27 cellular contexts compared by ENCODE assay signal in the genomic region with DNA sequence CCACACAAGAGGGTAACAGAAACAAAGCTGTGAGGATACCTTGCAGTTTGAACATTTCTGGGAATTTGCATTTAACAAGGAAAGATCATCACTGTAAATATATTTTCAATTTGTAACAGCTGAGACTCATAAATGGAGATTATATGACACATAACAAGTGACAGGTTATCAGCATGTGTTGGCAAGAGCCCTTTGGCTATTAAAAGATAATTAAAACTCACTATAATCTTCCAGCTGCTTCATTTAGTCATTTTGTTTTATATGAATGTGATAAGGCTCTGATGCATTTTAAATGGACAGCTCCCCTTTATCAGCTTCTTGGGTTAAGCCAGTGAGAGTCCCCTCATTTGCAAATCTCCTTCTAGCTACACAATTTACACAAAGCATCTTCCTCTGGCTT. TPM values are rescaled to one million over a fixed set of nuclear protein-coding genes. Genes with fewer than 3 reads are reported as not detected.
DNase-seq lines count a peak whose midpoint lies in the region; ATAC-seq, FAIRE-seq and TF ChIP-seq lines count a peak whose summit lies in the region.
"Had no signal": no experiment of that assay in that cellular context is flagged by ENCODE, and none has a peak within 500 bp of the region (broad histone marks: within the 10 kb centered on the region; RNA-seq: fewer than 3 reads in every experiment).

No MANE protein-coding gene starts in this region.

- H3K27me3 Mint-ChIP-seq in T-helper 2 cell treated with Interferon-gamma antibody and Interleukin-4, amounts not matched to agents 5 μg/mL and 100 μg/mL, for 36 hours (ENCODE audit: low read depth), result no peaks in the 10 kb centered on the region
- H3K27me3 Mint-ChIP-seq: stimulated activated naive B cell treated with anti-CD40 and anti-IgM and Interleukin-4, amounts not matched to agents 10 μg/mL and 1 μg/mL and 100 μg/mL, for 72 hours had no signal

- H3K27me3 ChIP-seq in right atrium auricular region, result no peaks in the 10 kb centered on the region
- no peaks in the 10 kb centered on the region for H3K27me3 ChIP-seq in heart left ventricle
- no peaks in the 10 kb centered on the region for H3K27me3 ChIP-seq in right lobe of liver
- no peaks in the 10 kb centered on the region for H3K27me3 ChIP-seq in smooth muscle cell (ENCODE audit: low read depth)
- H3K27me3 ChIP-seq in vagina, result no peaks in the 10 kb centered on the region
- H3K27me3 ChIP-seq: brain microvascular endothelial cell, spleen had no signal

- no peak overlapping the region for H3K27ac Mint-ChIP-seq in T-helper 2 cell treated with Interferon-gamma antibody and Interleukin-4, amounts not matched to agents 5 μg/mL and 100 μg/mL, for 36 hours
- H3K27ac Mint-ChIP-seq: CD8-positive, alpha-beta T cell; stimulated activated naive B cell treated with anti-CD40 and anti-IgM and Interleukin-4, amounts not matched to agents 10 μg/mL and 1 μg/mL and 100 μg/mL, for 72 hours had no signal

- peaks cover 19% of the 10 kb centered on the region for H3F3A ChIP-seq in smooth muscle cell (ENCODE audit: low read depth)

- H4K20me1 ChIP-seq in smooth muscle cell (ENCODE audit: low read depth), result no peaks in the 10 kb centered on the region

- H3K4me1 ChIP-seq in right atrium auricular region, result peaks cover 0 to 95% of the 10 kb centered on the region in 2 donors
- H3K4me1 ChIP-seq in heart left ventricle, result peaks cover 9 to 92% (median 59%) of the 10 kb centered on the region in 12 donors
- H3K4me1 ChIP-seq in right lobe of liver, result peaks cover 0 to 40% (median 16%) of the 10 kb centered on the region in 4 donors
- H3K4me1 ChIP-seq in smooth muscle cell (ENCODE audit: low read depth), result peaks cover 3% of the 10 kb centered on the region
- H3K4me1 ChIP-seq in vagina, result peaks cover 53% of the 10 kb centered on the region

- peak overlapping the region; percentile 3 for H3K4me2 ChIP-seq in smooth muscle cell

- ATAC-seq in heart left ventricle, result no peak
- ATAC-seq in right lobe of liver, result no peak
- ATAC-seq: activated T-cell treated with anti-CD3 and anti-CD28 coated beads, Interleukin-2, amount 50 U/mL, for 4 hours; CD8-positive, alpha-beta T cell; esophagus mucosa; stimulated activated naive B cell treated with anti-CD40 and anti-IgM and Interleukin-4, amounts not matched to agents 10 μg/mL and 1 μg/mL and 100 μg/mL, for 72 hours had no signal

- H3K9ac ChIP-seq in smooth muscle cell (ENCODE audit: low read depth), result peak overlapping the region; percentile 21

- no peaks in the 10 kb centered on the region for H3K36me3 ChIP-seq in right atrium auricular region
- no peaks in the 10 kb centered on the region for H3K36me3 ChIP-seq in heart left ventricle
- no peaks in the 10 kb centered on the region for H3K36me3 ChIP-seq in right lobe of liver
- no peaks in the 10 kb centered on the region for H3K36me3 ChIP-seq in smooth muscle cell (ENCODE audit: low read depth)
- no peaks in the 10 kb centered on the region for H3K36me3 ChIP-seq in vagina
- H3K36me3 ChIP-seq: brain microvascular endothelial cell, spleen had no signal

- H3K4me3 ChIP-seq in right atrium auricular region (no peak overlapping the region), heart left ventricle (no peak overlapping the region), right lobe of liver (no peak overlapping the region), smooth muscle cell (no peak overlapping the region), vagina (no peak overlapping the region)
- H3K4me3 ChIP-seq: spleen had no signal

- no peak overlapping the region for H3K4me3 Mint-ChIP-seq in T-helper 2 cell treated with Interferon-gamma antibody and Interleukin-4, amounts not matched to agents 5 μg/mL and 100 μg/mL, for 36 hours
- H3K4me3 Mint-ChIP-seq: activated T-cell treated with anti-CD3 and anti-CD28 coated beads, Interleukin-2, amount 50 U/mL, for 4 hours; CD8-positive, alpha-beta T cell; stimulated activated naive B cell treated with anti-CD40 and anti-IgM and Interleukin-4, amounts not matched to agents 10 μg/mL and 1 μg/mL and 100 μg/mL, for 72 hours had no signal

- no peaks in the 10 kb centered on the region for H3K4me1 Mint-ChIP-seq in T-helper 2 cell treated with Interferon-gamma antibody and Interleukin-4, amounts not matched to agents 5 μg/mL and 100 μg/mL, for 36 hours (ENCODE audit: low read depth)
- H3K4me1 Mint-ChIP-seq: stimulated activated naive B cell treated with anti-CD40 and anti-IgM and Interleukin-4, amounts not matched to agents 10 μg/mL and 1 μg/mL and 100 μg/mL, for 72 hours had no signal

- H3K79me2 ChIP-seq in smooth muscle cell (ENCODE audit: low read depth), result peaks cover 52% of the 10 kb centered on the region

- H3K27ac ChIP-seq in right atrium auricular region (peak overlapping the region; percentile 36 to 84), heart left ventricle (peak overlapping the region in 5 of 12 donors; percentile 14 to 61 (median 27)), right lobe of liver (peak overlapping the region in 2 of 3 donors; percentile 17 to 84), smooth muscle cell (ENCODE audit: low read depth) (peak overlapping the region; percentile 77), vagina (peak overlapping the region; percentile 63)
- H3K27ac ChIP-seq: brain microvascular endothelial cell, spleen had no signal

- FAIRE-seq in urothelium cell line (lab: Jason Lieb, UNC), result no peak
- FAIRE-seq: A204.1, colon, keratinocyte had no signal

- H2AFZ ChIP-seq in smooth muscle cell (ENCODE audit: low read depth), result no peak overlapping the region

- no peaks in the 10 kb centered on the region for H3K36me3 Mint-ChIP-seq in T-helper 2 cell treated with Interferon-gamma antibody and Interleukin-4, amounts not matched to agents 5 μg/mL and 100 μg/mL, for 36 hours (ENCODE audit: low read depth)
- H3K36me3 Mint-ChIP-seq: CD8-positive, alpha-beta T cell; stimulated activated naive B cell treated with anti-CD40 and anti-IgM and Interleukin-4, amounts not matched to agents 10 μg/mL and 1 μg/mL and 100 μg/mL, for 72 hours had no signal

- DNase-seq in right atrium auricular region (ENCODE audit: low spot score) (no peak), heart left ventricle (no peak), right lobe of liver (no peak), smooth muscle cell (lab: John Stamatoyannopoulos, UW; ENCODE audit: unreplicated experiment) (no peak), vagina (ENCODE audit: extremely low spot score in 2 of 2) (no peak), urothelium cell line (ENCODE audit: low spot score) (no peak), DMS79 treated with DMSO at 0.1 percent for 48 hours (lab: John Stamatoyannopoulos, UW) (no peak)
- DNase-seq in T-helper 2 cell treated with Interferon-gamma antibody and Interleukin-4, amounts not matched to agents 5 μg/mL and 100 μg/mL, for 36 hours (ENCODE audit: low spot score), result no peak
- DNase-seq: activated CD4-positive, alpha-beta T cell treated with anti-CD3 and anti-CD28 coated beads for 4 hours; activated T-cell treated with anti-CD3 and anti-CD28 coated beads, Interleukin-2, amount 50 U/mL, for 4 hours; brain microvascular endothelial cell; CD8-positive, alpha-beta T cell; DMS 273 treated with DMSO at 0.1 percent for 48 hours; effector memory CD4-positive, alpha-beta T cell; Kasumi-1; mammary epithelial cell; NCI-H187 treated with DMSO at 0.1 percent for 48 hours; NCI-H526 treated with DMSO at 0.1 percent for 48 hours; nucleus accumbens; RPMI8226; spleen; stimulated activated CD4-positive, alpha-beta T cell treated with anti-CD3 and anti-CD28 coated beads, Interleukin-4, amount 100 ng/mL, for 1 hour; stimulated activated naive B cell treated with anti-CD40 and anti-IgM and Interleukin-4, amounts not matched to agents 10 μg/mL and 1 μg/mL and 100 μg/mL, for 72 hours had no signal

- TF ChIP-seq POLR2A in heart left ventricle (IDR thresholded peaks at IDR 0.05), result no peak
- no peak for TF ChIP-seq POLR2A in right lobe of liver (IDR thresholded peaks at IDR 0.05)
- no peak for TF ChIP-seq POLR2A in vagina (IDR thresholded peaks at IDR 0.05)

- H3K9me3 Mint-ChIP-seq in T-helper 2 cell treated with Interferon-gamma antibody and Interleukin-4, amounts not matched to agents 5 μg/mL and 100 μg/mL, for 36 hours, result no peaks in the 10 kb centered on the region
- H3K9me3 Mint-ChIP-seq: activated T-cell treated with anti-CD3 and anti-CD28 coated beads, Interleukin-2, amount 50 U/mL, for 4 hours; CD8-positive, alpha-beta T cell; stimulated activated naive B cell treated with anti-CD40 and anti-IgM and Interleukin-4, amounts not matched to agents 10 μg/mL and 1 μg/mL and 100 μg/mL, for 72 hours had no signal

- intact Hi-C loops in heart left ventricle (cut with DNase I) (no loop called here), right lobe of liver (cut with DNase I) (no loop called here), vagina (cut with DNase I) (no loop called here)

- H3K9me3 ChIP-seq in right atrium auricular region (no peaks in the 10 kb centered on the region), heart left ventricle (no peaks in the 10 kb centered on the region), right lobe of liver (no peaks in the 10 kb centered on the region), smooth muscle cell (replicated peaks; ENCODE audit: low read depth) (no peaks in the 10 kb centered on the region), vagina (no peaks in the 10 kb centered on the region)
- H3K9me3 ChIP-seq: spleen had no signal

- TF ChIP-seq CTCF in right atrium auricular region (IDR thresholded peaks at IDR 0.05), result no peak
- no peak for TF ChIP-seq CTCF in heart left ventricle (IDR thresholded peaks at IDR 0.05)
- no peak for TF ChIP-seq CTCF in right lobe of liver (IDR thresholded peaks at IDR 0.05)
- no peak for TF ChIP-seq CTCF in smooth muscle cell (IDR thresholded peaks at IDR 0.05; ENCODE audit: borderline replicate concordance, insufficient read depth, poor library complexity, severe bottlenecking)
- no peak for TF ChIP-seq CTCF in vagina (IDR thresholded peaks at IDR 0.05)

RNA-seq across cellular contexts. Expression of a gene that starts 27.8 kb away (rescaled TPM):
- total RNA-seq in right atrium auricular region (10 to 100 TPM; 21.6 to 23.3 TPM), heart left ventricle (10 to 100 TPM; 18.6 to 39.2 (median 31.6) TPM), right lobe of liver (10 to 100 TPM in 3 of 6 experiments, 1 to 10 TPM in 3; 7.0 to 16.1 (median 9.8) TPM), smooth muscle cell (18.8 and 19.0 TPM in 2 replicates), vagina (33.1 TPM)
- polyA plus RNA-seq in heart left ventricle (10 to 100 TPM in 1 of 2 donors, 1 to 10 TPM in 1; 9.3 to 15.1 TPM), smooth muscle cell (12.4 and 15.2 TPM in 2 replicates)
- total RNA-seq: CD8-positive, alpha-beta T cell had no signal
